11 cellular contexts compared by ENCODE assay signal in genomic region chr6:27651371-27651732, GRCh38.
DNase-seq lines count a peak whose midpoint lies in the region; FAIRE-seq and TF ChIP-seq lines count a peak whose summit lies in the region.
"Had no signal": no experiment of that assay in that cellular context is flagged by ENCODE, and none has a peak within 500 bp of the region (broad histone marks: within the 10 kb centered on the region; RNA-seq: fewer than 3 reads in every experiment).

No MANE protein-coding gene starts in this region.

- H3K36me3 ChIP-seq in SJCRH30 (no peaks in the 10 kb centered on the region), iPS-15b (ENCODE audit: control insufficient read depth, insufficient read depth, low read length) (no peaks in the 10 kb centered on the region)
- H3K36me3 ChIP-seq: thoracic aorta had no signal

- in situ Hi-C loops in GM13977 (cut with MboI; ENCODE audit: low pct_unique_long_range_greater_than_20kb, low sequenced_read_pairs, unreplicated experiment), result no loop called here

- no peak overlapping the region for H3K9ac ChIP-seq in iPS-15b (ENCODE audit: low read depth, low read length)

- no peak overlapping the region for H3K27ac ChIP-seq in SJCRH30
- H3K27ac ChIP-seq: thoracic aorta had no signal

- H3K36me3 Mint-ChIP-seq in activated CD4-positive, alpha-beta T cell treated with anti-CD3 and anti-CD28 coated beads, Interleukin-2, amount 10 ng/mL, durations not matched to agents 24 days and 14 days (ENCODE audit: low read depth), result no peaks in the 10 kb centered on the region
- H3K36me3 Mint-ChIP-seq: activated CD4-positive, alpha-beta memory T cell treated with anti-CD3 and anti-CD28 coated beads for 36 hours had no signal

- H3K4me3 ChIP-seq in SJCRH30 (peak overlapping the region; percentile 44), iPS-15b (ENCODE audit: low read depth, low read length) (peak overlapping the region; percentile 90)
- H3K4me3 ChIP-seq: thoracic aorta had no signal

- H3K4me3 Mint-ChIP-seq in activated CD4-positive, alpha-beta T cell treated with anti-CD3 and anti-CD28 coated beads, Interleukin-2, amount 10 ng/mL, durations not matched to agents 24 days and 14 days, result no peak overlapping the region
- H3K4me3 Mint-ChIP-seq: activated CD4-positive, alpha-beta memory T cell treated with anti-CD3 and anti-CD28 coated beads for 36 hours had no signal

- H3K27me3 ChIP-seq in SJCRH30, result no peaks in the 10 kb centered on the region
- H3K27me3 ChIP-seq in iPS-15b (ENCODE audit: control insufficient read depth, insufficient read depth, low read length), result no peaks in the 10 kb centered on the region

- H3K4me1 ChIP-seq in SJCRH30, result no peaks in the 10 kb centered on the region
- H3K4me1 ChIP-seq in iPS-15b (ENCODE audit: control insufficient read depth, insufficient read depth, low read length), result no peaks in the 10 kb centered on the region

- H3K9me3 ChIP-seq in SJCRH30 (replicated peaks), result no peaks in the 10 kb centered on the region
- H3K9me3 ChIP-seq in iPS-15b (ENCODE audit: control insufficient read depth, insufficient read depth, low read length), result no peaks in the 10 kb centered on the region
- H3K9me3 ChIP-seq: thoracic aorta had no signal

- FAIRE-seq in H54 (lab: Jason Lieb, UNC), result peak; percentile 62

- peaks cover 4% of the 10 kb centered on the region for H3K4me1 Mint-ChIP-seq in activated CD4-positive, alpha-beta T cell treated with anti-CD3 and anti-CD28 coated beads, Interleukin-2, amount 10 ng/mL, durations not matched to agents 24 days and 14 days

- DNase-seq in A172 (ENCODE audit: low spot score) (peak; percentile 22), H54 (ENCODE audit: insufficient read length, low spot score) (no peak), SJCRH30 (peak; percentile 6 to 13), GM13977 (ENCODE audit: low spot score) (no peak), germinal center (ENCODE audit: low spot score) (no peak)
- no peak for DNase-seq in activated CD4-positive, alpha-beta T cell treated with anti-CD3 and anti-CD28 coated beads, Interleukin-2, amount 10 ng/mL, durations not matched to agents 24 days and 14 days
- no peak for DNase-seq in activated CD4-positive, alpha-beta T cell treated with anti-CD3 and anti-CD28 coated beads for 1 hour
- DNase-seq: amniotic stem cell had no signal

- H3K27ac Mint-ChIP-seq in activated CD4-positive, alpha-beta T cell treated with anti-CD3 and anti-CD28 coated beads, Interleukin-2, amount 10 ng/mL, durations not matched to agents 24 days and 14 days, result no peak overlapping the region
- H3K27ac Mint-ChIP-seq: activated CD4-positive, alpha-beta memory T cell treated with anti-CD3 and anti-CD28 coated beads for 36 hours had no signal

- TF ChIP-seq CTCF in GM13977 (IDR thresholded peaks at IDR 0.05; ENCODE audit: extremely low read depth, insufficient read depth, missing control alignments), result no peak

- peaks cover 7% of the 10 kb centered on the region for H3K9me3 Mint-ChIP-seq in activated CD4-positive, alpha-beta T cell treated with anti-CD3 and anti-CD28 coated beads, Interleukin-2, amount 10 ng/mL, durations not matched to agents 24 days and 14 days
- H3K9me3 Mint-ChIP-seq: activated CD4-positive, alpha-beta memory T cell treated with anti-CD3 and anti-CD28 coated beads for 36 hours had no signal

- TF ChIP-seq POLR2A in H54 (IDR thresholded peaks at IDR 0.05; ENCODE audit: low read depth, low read length), result no peak

- H3K27me3 Mint-ChIP-seq in activated CD4-positive, alpha-beta T cell treated with anti-CD3 and anti-CD28 coated beads, Interleukin-2, amount 10 ng/mL, durations not matched to agents 24 days and 14 days, result peaks cover 28% of the 10 kb centered on the region

- intact Hi-C loops in activated CD4-positive, alpha-beta T cell treated with anti-CD3 and anti-CD28 coated beads, Interleukin-2, amount 10 ng/mL, durations not matched to agents 24 days and 14 days (cut with micrococcal nuclease), result no loop called here

Comparison
In these comparisons a context has a peak if more than half of its experiments do, and no peak if none do; other contexts are left out.
1. DNase-seq: peak in A172 (single experiment) and SJCRH30 (2 of 2); none in H54 (single experiment), activated CD4-positive, alpha-beta T cell treated with anti-CD3 and anti-CD28 coated beads, Interleukin-2, amount 10 ng/mL, durations not matched to agents 24 days and 14 days (single experiment), GM13977 (single experiment), activated CD4-positive, alpha-beta T cell treated with anti-CD3 and anti-CD28 coated beads for 1 hour (single experiment) and germinal center (single experiment).